Comparison of ENCODE assay signal across 1 cellular context in the genomic region with DNA sequence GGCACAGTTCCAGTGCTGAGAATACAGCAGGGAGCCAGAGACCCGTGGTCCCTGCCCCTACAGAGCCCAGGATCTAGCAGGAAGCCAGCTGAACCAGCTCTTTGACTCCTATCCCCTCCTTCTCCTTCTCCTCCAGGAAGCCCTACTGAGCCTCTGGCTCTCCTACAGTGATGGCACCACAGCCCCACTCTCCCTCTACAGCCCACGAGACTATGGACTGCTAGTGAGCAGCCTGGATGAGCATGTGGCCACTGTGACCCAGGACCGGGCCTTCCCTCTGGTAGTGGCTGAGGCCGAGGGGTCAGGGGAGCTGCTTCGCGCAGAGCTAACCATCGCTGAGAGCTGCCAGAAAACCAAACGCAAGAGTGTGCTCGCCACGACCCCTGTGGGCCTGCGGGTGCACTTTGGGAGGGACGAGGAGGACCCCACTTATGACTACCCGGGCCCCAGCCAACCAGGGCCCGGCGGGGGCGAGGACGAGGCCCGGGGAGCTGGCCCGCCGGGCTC.
TF ChIP-seq lines count a peak whose summit lies in the region.

No MANE protein-coding gene starts in this region.

TF ChIP-seq in HepG2, 621 proteins besides CTCF, POLR2A, EP300 and RAD21:
- TF ChIP-seq PAWR (CRISPR knock-in tag; IDR thresholded peaks at IDR 0.05; ENCODE audit: borderline replicate concordance) (no peak), RBAK (CRISPR knock-in tag; IDR thresholded peaks at IDR 0.05) (no peak), YEATS4 (CRISPR knock-in tag; IDR thresholded peaks at IDR 0.05; ENCODE audit: borderline replicate concordance) (no peak), ZFP90 (CRISPR knock-in tag; IDR thresholded peaks at IDR 0.05; ENCODE audit: borderline replicate concordance) (no peak), ZNF878 (CRISPR knock-in tag; IDR thresholded peaks at IDR 0.05) (no peak), SP4 (CRISPR knock-in tag; IDR thresholded peaks at IDR 0.05) (no peak), ZSCAN31 (CRISPR knock-in tag; IDR thresholded peaks at IDR 0.05; ENCODE audit: low read depth) (no peak), HCFC1 (IDR thresholded peaks at IDR 0.05; ENCODE audit: low read depth, low read length) (no peak)
- TF ChIP-seq, protein P1, sequence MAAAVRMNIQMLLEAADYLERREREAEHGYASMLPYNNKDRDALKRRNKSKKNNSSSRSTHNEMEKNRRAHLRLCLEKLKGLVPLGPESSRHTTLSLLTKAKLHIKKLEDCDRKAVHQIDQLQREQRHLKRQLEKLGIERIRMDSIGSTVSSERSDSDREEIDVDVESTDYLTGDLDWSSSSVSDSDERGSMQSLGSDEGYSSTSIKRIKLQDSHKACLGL (CRISPR knock-in tag; IDR thresholded peaks at IDR 0.05): no peak
- TF ChIP-seq, protein P2, sequence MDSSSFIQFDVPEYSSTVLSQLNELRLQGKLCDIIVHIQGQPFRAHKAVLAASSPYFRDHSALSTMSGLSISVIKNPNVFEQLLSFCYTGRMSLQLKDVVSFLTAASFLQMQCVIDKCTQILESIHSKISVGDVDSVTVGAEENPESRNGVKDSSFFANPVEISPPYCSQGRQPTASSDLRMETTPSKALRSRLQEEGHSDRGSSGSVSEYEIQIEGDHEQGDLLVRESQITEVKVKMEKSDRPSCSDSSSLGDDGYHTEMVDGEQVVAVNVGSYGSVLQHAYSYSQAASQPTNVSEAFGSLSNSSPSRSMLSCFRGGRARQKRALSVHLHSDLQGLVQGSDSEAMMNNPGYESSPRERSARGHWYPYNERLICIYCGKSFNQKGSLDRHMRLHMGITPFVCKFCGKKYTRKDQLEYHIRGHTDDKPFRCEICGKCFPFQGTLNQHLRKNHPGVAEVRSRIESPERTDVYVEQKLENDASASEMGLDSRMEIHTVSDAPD (CRISPR knock-in tag; IDR thresholded peaks at IDR 0.05): no peak
- TF ChIP-seq, protein P3, sequence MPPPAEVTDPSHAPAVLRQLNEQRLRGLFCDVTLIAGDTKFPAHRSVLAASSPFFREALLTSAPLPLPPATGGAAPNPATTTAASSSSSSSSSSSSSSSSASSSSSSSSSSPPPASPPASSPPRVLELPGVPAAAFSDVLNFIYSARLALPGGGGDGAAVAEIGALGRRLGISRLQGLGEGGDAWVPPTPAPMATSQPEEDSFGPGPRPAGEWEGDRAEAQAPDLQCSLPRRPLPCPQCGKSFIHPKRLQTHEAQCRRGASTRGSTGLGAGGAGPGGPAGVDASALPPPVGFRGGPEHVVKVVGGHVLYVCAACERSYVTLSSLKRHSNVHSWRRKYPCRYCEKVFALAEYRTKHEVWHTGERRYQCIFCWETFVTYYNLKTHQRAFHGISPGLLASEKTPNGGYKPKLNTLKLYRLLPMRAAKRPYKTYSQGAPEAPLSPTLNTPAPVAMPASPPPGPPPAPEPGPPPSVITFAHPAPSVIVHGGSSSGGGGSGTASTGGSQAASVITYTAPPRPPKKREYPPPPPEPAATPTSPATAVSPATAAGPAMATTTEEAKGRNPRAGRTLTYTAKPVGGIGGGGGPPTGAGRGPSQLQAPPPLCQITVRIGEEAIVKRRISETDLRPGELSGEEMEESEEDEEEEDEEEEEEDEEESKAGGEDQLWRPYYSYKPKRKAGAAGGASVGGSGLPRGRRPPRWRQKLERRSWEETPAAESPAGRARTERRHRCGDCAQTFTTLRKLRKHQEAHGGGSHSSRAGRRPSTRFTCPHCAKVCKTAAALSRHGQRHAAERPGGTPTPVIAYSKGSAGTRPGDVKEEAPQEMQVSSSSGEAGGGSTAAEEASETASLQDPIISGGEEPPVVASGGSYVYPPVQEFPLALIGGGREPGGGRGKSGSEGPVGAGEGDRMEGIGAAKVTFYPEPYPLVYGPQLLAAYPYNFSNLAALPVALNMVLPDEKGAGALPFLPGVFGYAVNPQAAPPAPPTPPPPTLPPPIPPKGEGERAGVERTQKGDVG (CRISPR knock-in tag; IDR thresholded peaks at IDR 0.05; ENCODE audit: borderline replicate concordance): no peak
